ENCODE assay signal across 8 cellular contexts in genomic region chr3:32401541-32402052, GRCh38. TPM values are rescaled to one million over a fixed set of nuclear protein-coding genes. Genes with fewer than 3 reads are reported as not detected.
A peak's percentile ranks its signal among the peaks of the same experiment; 100 is the strongest.
DNase-seq lines count a peak whose midpoint lies in the region; ATAC-seq and TF ChIP-seq lines count a peak whose summit lies in the region.

No MANE protein-coding gene starts in this region.

- peak; percentile 67 for ATAC-seq in HG03045 (IDR thresholded peaks at IDR 0.05; ENCODE audit: unreplicated experiment)
- ATAC-seq in lower lobe of right lung = peak; percentile 79 to 85

- H3K4me1 Mint-ChIP-seq in activated CD4-positive, alpha-beta memory T cell treated with anti-CD3 and anti-CD28 coated beads, Interleukin-2, amount 10 ng/mL, durations not matched to agents 7 days and 5 days = peaks cover 58% of the 10 kb centered on the region

- peak overlapping the region; percentile 96 for H3K27ac Mint-ChIP-seq in activated CD4-positive, alpha-beta memory T cell treated with anti-CD3 and anti-CD28 coated beads, Interleukin-2, amount 10 ng/mL, durations not matched to agents 7 days and 5 days

- H3K27me3 ChIP-seq in lower lobe of right lung (ENCODE audit: low read depth) = no peaks in the 10 kb centered on the region

- CTCF ChIA-PET in activated CD4-positive, alpha-beta memory T cell treated with anti-CD3 and anti-CD28 coated beads, Interleukin-2, amount 10 ng/mL, durations not matched to agents 7 days and 5 days (lab: Charles Lee) = interaction anchor here (0.8 to 2.4 kb wide), 4 partner anchors 11 to 66 kb away, joined by 3 to 16 read pairs (median 6); partner anchors contain the start of gene CMTM7

- peak overlapping the region; percentile 78 for H3K4me3 Mint-ChIP-seq in activated CD4-positive, alpha-beta memory T cell treated with anti-CD3 and anti-CD28 coated beads, Interleukin-2, amount 10 ng/mL, durations not matched to agents 7 days and 5 days

- peak overlapping the region; percentile 96 for H3K27ac ChIP-seq in lower lobe of right lung

- H3K27me3 Mint-ChIP-seq in activated CD4-positive, alpha-beta memory T cell treated with anti-CD3 and anti-CD28 coated beads, Interleukin-2, amount 10 ng/mL, durations not matched to agents 7 days and 5 days = no peaks in the 10 kb centered on the region

- H3K4me1 ChIP-seq in lower lobe of right lung = peaks cover 84% of the 10 kb centered on the region

- H3K36me3 ChIP-seq in lower lobe of right lung = no peaks in the 10 kb centered on the region

- no peaks in the 10 kb centered on the region for H3K9me3 ChIP-seq in lower lobe of right lung

- DNase-seq in NCI-H1694 treated with DMSO at 0.1 percent for 48 hours (lab: John Stamatoyannopoulos, UW) (peak; percentile 36), NCI-H1694 (lab: John Stamatoyannopoulos, UW) (no peak), NCI-H748 treated with DMSO at 0.1 percent for 48 hours (lab: John Stamatoyannopoulos, UW) (peak; percentile 50), lower lobe of right lung (peak; percentile 82)
- peak; percentile 71 for DNase-seq in activated CD4-positive, alpha-beta memory T cell treated with anti-CD3 and anti-CD28 coated beads, Interleukin-2, amount 10 ng/mL, durations not matched to agents 7 days and 5 days
- DNase-seq in effector CD8-positive, alpha-beta T cell (lab: John Stamatoyannopoulos, UW) = peak; percentile 25
- peak; percentile 46 to 55 for DNase-seq in stimulated activated CD4-positive, alpha-beta T cell treated with anti-CD3 and anti-CD28 coated beads, Interleukin-4, amount 100 ng/mL, for 4 hours

- no peak for TF ChIP-seq CTCF in lower lobe of right lung (IDR thresholded peaks at IDR 0.05)

- H3K36me3 Mint-ChIP-seq in activated CD4-positive, alpha-beta memory T cell treated with anti-CD3 and anti-CD28 coated beads, Interleukin-2, amount 10 ng/mL, durations not matched to agents 7 days and 5 days (ENCODE audit: low read depth) = peaks cover 22% of the 10 kb centered on the region

- intact Hi-C loops in lower lobe of right lung (cut with DNase I) = no loop called here

- POLR2A ChIA-PET in activated CD4-positive, alpha-beta memory T cell treated with anti-CD3 and anti-CD28 coated beads, Interleukin-2, amount 10 ng/mL, durations not matched to agents 7 days and 5 days (lab: Charles Lee) = interaction anchor here (0.6 to 2.0 kb wide), 6 partner anchors 9 to 59 kb away, joined by 3 to 18 read pairs (median 5); partner anchors contain the start of gene CMTM7

- H3K9me3 Mint-ChIP-seq in activated CD4-positive, alpha-beta memory T cell treated with anti-CD3 and anti-CD28 coated beads, Interleukin-2, amount 10 ng/mL, durations not matched to agents 7 days and 5 days = no peaks in the 10 kb centered on the region

- peak overlapping the region; percentile 62 for H3K4me3 ChIP-seq in lower lobe of right lung

RNA-seq across cellular contexts. Expression of gene CMTM7, which starts 9.9 kb away (rescaled TPM):
- 10 to 100 TPM; 47.0 to 47.3 TPM for total RNA-seq in activated CD4-positive, alpha-beta memory T cell treated with anti-CD3 and anti-CD28 coated beads, Interleukin-2, amount 10 ng/mL, durations not matched to agents 7 days and 5 days
- total RNA-seq in lower lobe of right lung = 49.9 TPM
